Comparison of ENCODE assay signal across 8 cellular contexts in the genomic region with DNA sequence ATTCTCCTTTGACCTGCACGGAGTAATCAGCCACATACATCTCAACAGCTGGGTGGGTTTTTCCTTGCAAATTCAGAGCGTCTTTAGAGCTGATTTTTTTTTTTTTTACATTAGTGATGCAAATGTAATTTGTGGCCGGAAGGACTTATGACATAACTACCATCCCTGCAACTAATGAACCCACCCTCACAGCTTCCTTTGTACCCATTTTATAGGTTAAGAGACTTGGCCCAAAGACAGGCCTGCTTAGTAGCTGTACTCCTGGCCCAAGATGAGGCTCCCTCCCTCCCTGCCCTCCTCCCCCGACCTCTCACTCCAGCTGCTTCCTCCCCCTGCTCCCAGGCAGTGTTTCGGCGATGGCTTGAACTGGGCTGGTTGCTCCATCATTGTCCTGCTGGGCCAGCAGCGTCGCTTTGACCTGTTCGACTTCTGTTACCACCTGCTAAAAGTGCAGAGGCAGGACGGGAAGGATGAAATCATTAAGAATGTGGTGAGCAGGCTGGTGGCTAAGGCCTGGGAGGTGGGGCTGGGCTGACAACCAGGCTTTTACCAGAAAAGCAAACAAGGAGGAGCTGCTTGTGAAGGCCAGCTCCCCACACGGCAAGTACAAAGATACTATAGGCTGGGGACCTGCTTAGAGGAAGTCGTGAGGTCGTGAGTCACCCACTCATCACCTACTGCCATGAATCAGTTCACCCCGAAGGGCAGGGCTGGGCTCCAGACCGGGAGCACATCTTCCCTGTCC.
A peak's percentile ranks its signal among the peaks of the same experiment; 100 is the strongest.
DNase-seq lines count a peak whose midpoint lies in the region; ATAC-seq and TF ChIP-seq lines count a peak whose summit lies in the region.

No MANE protein-coding gene starts in this region.

- peak overlapping the region; percentile 79 for H3K27ac ChIP-seq in PC-9
- peak overlapping the region in 1 of 2 donors; percentile 42 for H3K27ac ChIP-seq in right atrium auricular region

- ATAC-seq in memory B cell (ENCODE audit: low read depth), result peak; percentile 85
- no peak for ATAC-seq in GM18511 (IDR thresholded peaks at IDR 0.05; ENCODE audit: unreplicated experiment)

- H3K27me3 ChIP-seq in PC-9 (ENCODE audit: insufficient read depth, low read depth) (no peaks in the 10 kb centered on the region), right atrium auricular region (no peaks in the 10 kb centered on the region)

- H3K36me3 ChIP-seq in PC-9 (ENCODE audit: low read depth) (no peaks in the 10 kb centered on the region), right atrium auricular region (peaks cover 7% of the 10 kb centered on the region)

- H3K79me2 ChIP-seq in PC-9 (ENCODE audit: low read depth), result no peaks in the 10 kb centered on the region

- H2AFZ ChIP-seq in PC-9, result no peak overlapping the region

- peaks cover 13% of the 10 kb centered on the region for H3K4me1 Mint-ChIP-seq in activated naive CD8-positive, alpha-beta T cell (ENCODE audit: low read depth)
- peaks cover 5% of the 10 kb centered on the region for H3K4me1 Mint-ChIP-seq in memory B cell
- peaks cover 26% of the 10 kb centered on the region for H3K4me1 Mint-ChIP-seq in stimulated activated naive CD8-positive, alpha-beta T cell treated with anti-CD3 and anti-CD28 coated beads, Interleukin-15, Interleukin-2, amounts not matched to agents 100 ng/mL and 50 ng/mL, for 24 hours (ENCODE audit: low read depth)
- H3K4me1 Mint-ChIP-seq in mesothelial cell of epicardium, result peaks cover 22% of the 10 kb centered on the region

- H3K4me1 ChIP-seq in PC-9 (replicated peaks; ENCODE audit: insufficient read depth) (peaks cover 48% of the 10 kb centered on the region), right atrium auricular region (peaks cover 0 to 18% of the 10 kb centered on the region in 2 donors)

- H3K27me3 Mint-ChIP-seq in activated naive CD8-positive, alpha-beta T cell, result no peaks in the 10 kb centered on the region
- no peaks in the 10 kb centered on the region for H3K27me3 Mint-ChIP-seq in memory B cell
- H3K27me3 Mint-ChIP-seq in stimulated activated naive CD8-positive, alpha-beta T cell treated with anti-CD3 and anti-CD28 coated beads, Interleukin-15, Interleukin-2, amounts not matched to agents 100 ng/mL and 50 ng/mL, for 24 hours, result no peaks in the 10 kb centered on the region
- H3K27me3 Mint-ChIP-seq in mesothelial cell of epicardium (ENCODE audit: low read depth), result no peaks in the 10 kb centered on the region

- peak overlapping the region; percentile 89 for H3K27ac Mint-ChIP-seq in activated naive CD8-positive, alpha-beta T cell
- H3K27ac Mint-ChIP-seq in memory B cell (peak overlapping the region; percentile 88), mesothelial cell of epicardium (no peak overlapping the region)
- peak overlapping the region; percentile 91 for H3K27ac Mint-ChIP-seq in stimulated activated naive CD8-positive, alpha-beta T cell treated with anti-CD3 and anti-CD28 coated beads, Interleukin-15, Interleukin-2, amounts not matched to agents 100 ng/mL and 50 ng/mL, for 24 hours

- no peaks in the 10 kb centered on the region for H4K20me1 ChIP-seq in PC-9 (ENCODE audit: insufficient read depth)

- POLR2A ChIA-PET in PC-9 (lab: Charles Lee; ENCODE audit: unreplicated experiment), result interaction anchor here (0.6 kb wide), 2 partner anchors 115 to 216 kb away, joined by 3 to 10 read pairs; no protein-coding TSS in a partner anchor

- CTCF ChIA-PET in PC-9 (lab: Charles Lee), result interaction anchor here (0.6 to 1.3 kb wide), 7 partner anchors 48 to 1548 kb away, joined by 3 to 11 read pairs (median 3); no protein-coding TSS in a partner anchor

- TF ChIP-seq CTCF in PC-9 (conservative IDR thresholded peaks at IDR 0.05) (no peak), right atrium auricular region (IDR thresholded peaks at IDR 0.05) (no peak), mesothelial cell of epicardium (IDR thresholded peaks at IDR 0.05; ENCODE audit: unreplicated experiment) (no peak)

- peaks cover 28% of the 10 kb centered on the region for H3K36me3 Mint-ChIP-seq in activated naive CD8-positive, alpha-beta T cell
- H3K36me3 Mint-ChIP-seq in memory B cell (peaks cover 49% of the 10 kb centered on the region), mesothelial cell of epicardium (peaks cover 37% of the 10 kb centered on the region)
- H3K36me3 Mint-ChIP-seq in stimulated activated naive CD8-positive, alpha-beta T cell treated with anti-CD3 and anti-CD28 coated beads, Interleukin-15, Interleukin-2, amounts not matched to agents 100 ng/mL and 50 ng/mL, for 24 hours (ENCODE audit: low read depth), result peaks cover 73% of the 10 kb centered on the region

- peak overlapping the region; percentile 49 for H3K4me3 Mint-ChIP-seq in activated naive CD8-positive, alpha-beta T cell
- H3K4me3 Mint-ChIP-seq in memory B cell (no peak overlapping the region), mesothelial cell of epicardium (no peak overlapping the region)
- peak overlapping the region; percentile 23 for H3K4me3 Mint-ChIP-seq in stimulated activated naive CD8-positive, alpha-beta T cell treated with anti-CD3 and anti-CD28 coated beads, Interleukin-15, Interleukin-2, amounts not matched to agents 100 ng/mL and 50 ng/mL, for 24 hours

- DNase-seq in AG20443 (ENCODE audit: low spot score) (peak; percentile 86), PC-9 (peak; percentile 93 to 100), memory B cell (ENCODE audit: low spot score in 2 of 2) (no peak), right atrium auricular region (ENCODE audit: low spot score) (no peak), mesothelial cell of epicardium (ENCODE audit: low spot score in 2 of 2, unreplicated experiment in 2 of 2) (no peak)

- H3K9me2 ChIP-seq in PC-9 (ENCODE audit: insufficient read depth), result no peaks in the 10 kb centered on the region

- intact Hi-C loops in PC-9 (cut with micrococcal nuclease; ENCODE audit: unreplicated experiment), result loop anchor here (1.0 to 5.0 kb wide), 4 partner anchors 42 to 341 kb away; a partner anchor contains a TSS

- peaks cover 26% of the 10 kb centered on the region for H3F3A ChIP-seq in PC-9 (ENCODE audit: insufficient read depth, low read depth)

- H3K4me3 ChIP-seq in PC-9 (no peak overlapping the region), right atrium auricular region (no peak overlapping the region)

- H3K4me2 ChIP-seq in PC-9, result peak overlapping the region; percentile 56

- no peaks in the 10 kb centered on the region for H3K9me3 Mint-ChIP-seq in activated naive CD8-positive, alpha-beta T cell (ENCODE audit: low read depth)
- H3K9me3 Mint-ChIP-seq in memory B cell, result no peaks in the 10 kb centered on the region
- no peaks in the 10 kb centered on the region for H3K9me3 Mint-ChIP-seq in stimulated activated naive CD8-positive, alpha-beta T cell treated with anti-CD3 and anti-CD28 coated beads, Interleukin-15, Interleukin-2, amounts not matched to agents 100 ng/mL and 50 ng/mL, for 24 hours
- no peaks in the 10 kb centered on the region for H3K9me3 Mint-ChIP-seq in mesothelial cell of epicardium

- H3K9me3 ChIP-seq in PC-9 (ENCODE audit: insufficient read depth, low read depth) (no peaks in the 10 kb centered on the region), right atrium auricular region (no peaks in the 10 kb centered on the region)

- BruUV-seq in PC-9 (replicated peaks; lab: Mats Ljungman, UMichigan), result no TSS peak

Comparison
In these comparisons a context has a peak if more than half of its experiments do, and no peak if none do; other contexts are left out.
1. DNase-seq: peak in AG20443 (single experiment) and PC-9 (2 of 2); none in memory B cell (0 of 2), right atrium auricular region (single experiment) and mesothelial cell of epicardium (0 of 2).
2. H3K4me3 Mint-ChIP-seq: peak in activated naive CD8-positive, alpha-beta T cell (single experiment) and stimulated activated naive CD8-positive, alpha-beta T cell treated with anti-CD3 and anti-CD28 coated beads, Interleukin-15, Interleukin-2, amounts not matched to agents 100 ng/mL and 50 ng/mL, for 24 hours (single experiment); none in memory B cell (single experiment) and mesothelial cell of epicardium (single experiment).